Comparison of ENCODE assay signal across 1 cellular context in the genomic region with DNA sequence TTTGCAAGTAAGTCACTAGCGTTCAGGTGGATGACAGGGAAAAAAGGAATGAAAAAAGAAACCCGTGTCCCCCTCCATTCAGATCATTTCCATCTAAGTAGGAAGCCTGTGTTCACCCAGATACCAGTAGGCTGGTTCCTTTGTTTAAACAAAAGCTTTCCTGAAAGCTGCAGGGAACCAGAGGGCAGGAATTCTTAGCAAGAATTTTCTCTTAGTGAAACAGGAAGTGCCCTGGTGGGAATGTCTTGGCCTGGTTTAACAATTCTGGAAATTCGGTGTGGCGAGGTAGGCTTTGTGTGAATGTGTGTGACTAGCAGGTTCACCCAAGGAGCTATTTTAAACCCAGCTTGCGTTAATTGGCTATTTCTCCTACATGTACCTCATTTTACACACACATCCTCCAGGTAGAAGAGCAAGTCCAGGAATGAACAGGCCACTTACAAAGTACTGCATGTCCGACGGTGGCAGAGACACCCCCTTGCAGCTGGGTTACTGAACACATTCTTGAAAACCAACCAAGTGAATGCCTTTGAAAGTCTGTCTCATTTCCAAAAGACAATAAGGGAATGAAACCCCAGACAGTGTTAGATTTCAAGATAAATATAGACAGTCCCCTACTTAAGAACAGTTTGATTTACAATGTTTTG.
TF ChIP-seq lines count a peak whose summit lies in the region.

No MANE protein-coding gene starts in this region.

TF ChIP-seq in SK-N-SH, 30 proteins besides CTCF, POLR2A, EP300 and RAD21 (continued from another document):
- TF ChIP-seq, protein P1, sequence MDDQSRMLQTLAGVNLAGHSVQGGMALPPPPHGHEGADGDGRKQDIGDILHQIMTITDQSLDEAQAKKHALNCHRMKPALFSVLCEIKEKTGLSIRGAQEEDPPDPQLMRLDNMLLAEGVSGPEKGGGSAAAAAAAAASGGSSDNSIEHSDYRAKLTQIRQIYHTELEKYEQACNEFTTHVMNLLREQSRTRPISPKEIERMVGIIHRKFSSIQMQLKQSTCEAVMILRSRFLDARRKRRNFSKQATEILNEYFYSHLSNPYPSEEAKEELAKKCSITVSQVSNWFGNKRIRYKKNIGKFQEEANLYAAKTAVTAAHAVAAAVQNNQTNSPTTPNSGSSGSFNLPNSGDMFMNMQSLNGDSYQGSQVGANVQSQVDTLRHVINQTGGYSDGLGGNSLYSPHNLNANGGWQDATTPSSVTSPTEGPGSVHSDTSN (IDR thresholded peaks at IDR 0.05) = peak; percentile 46
- peak; percentile 65 for TF ChIP-seq TCF12 (IDR thresholded peaks at IDR 0.05)
- TF ChIP-seq POLR2AphosphoS5 (IDR thresholded peaks at IDR 0.05; ENCODE audit: low read depth, low read length) = 0 out of 2 replicates have a peak, but pooled peaks have one; percentile 22
- TF ChIP-seq RCOR1 (IDR thresholded peaks at IDR 0.05; ENCODE audit: low read length) = no peak
